22 cellular contexts compared by ENCODE assay signal in genomic region chr15:58760385-58761009, GRCh38.
DNase-seq lines count a peak whose midpoint lies in the region; ATAC-seq and TF ChIP-seq lines count a peak whose summit lies in the region.
"Had no signal": no experiment of that assay in that cellular context is flagged by ENCODE, and none has a peak within 500 bp of the region (broad histone marks: within the 10 kb centered on the region; RNA-seq: fewer than 3 reads in every experiment).

No MANE protein-coding gene starts in this region.

- H3K9ac ChIP-seq in OCI-LY1 (ENCODE audit: low read length): no peak overlapping the region
- H3K9ac ChIP-seq: parathyroid adenoma had no signal

- TF ChIP-seq CTCF in OCI-LY1 (IDR thresholded peaks at IDR 0.05; ENCODE audit: low read length): no peak; the same call in 1 of the 2 replicates

- ATAC-seq in HG03378 (IDR thresholded peaks at IDR 0.05; ENCODE audit: unreplicated experiment): no peak
- ATAC-seq in stimulated activated naive CD8-positive, alpha-beta T cell treated with anti-CD3 and anti-CD28 coated beads, Interleukin-15, Interleukin-2, amounts not matched to agents 100 U/mL and 50 U/mL, for 24 hours: no peak
- ATAC-seq: activated naive CD8-positive, alpha-beta T cell treated with anti-CD3 and anti-CD28 coated beads, Interleukin-2, amount 50 U/mL, for 24 hours; Right ventricle myocardium inferior had no signal

- DNase-seq in NCI-H1436 (lab: John Stamatoyannopoulos, UW) (peak; percentile 38), NCI-H1436 treated with DMSO at 0.1 percent for 48 hours (lab: John Stamatoyannopoulos, UW) (no peak), KBM-7 (peak; percentile 60), fibroblast of gingiva (ENCODE audit: low read depth) (peak; percentile 11), amygdala (lab: John Stamatoyannopoulos, UW) (no peak)
- no peak for DNase-seq in stimulated activated naive CD8-positive, alpha-beta T cell treated with anti-CD3 and anti-CD28 coated beads, Interleukin-15, Interleukin-2, amounts not matched to agents 100 U/mL and 50 U/mL, for 24 hours
- DNase-seq: 8988T; activated T-cell treated with anti-CD3 and anti-CD28 coated beads, Interleukin-2, amount 50 U/mL, for 4 hours; head of caudate nucleus; HFFc6; kidney glomerular epithelial cell; NCI-H526; stimulated activated CD4-positive, alpha-beta T cell treated with anti-CD3 and anti-CD28 coated beads, Interleukin-2, amount 100 ng/mL, for 24 hours; T-helper 9 cell; transverse colon had no signal

- H2AFZ ChIP-seq in OCI-LY1 (ENCODE audit: low read length): 0 out of 2 replicates have a peak overlapping the region, but pooled peaks have one; percentile 65
- H2AFZ ChIP-seq: parathyroid adenoma had no signal

- H4K20me1 ChIP-seq in OCI-LY1 (ENCODE audit: insufficient read depth, low read length): no peaks in the 10 kb centered on the region

- H3K79me2 ChIP-seq in OCI-LY1 (ENCODE audit: insufficient read depth, low read length): no peaks in the 10 kb centered on the region
- H3K79me2 ChIP-seq: parathyroid adenoma had no signal

- H3K27ac ChIP-seq in OCI-LY1 (ENCODE audit: low read depth, low read length, poor library complexity, severe bottlenecking): no peak overlapping the region
- H3K27ac ChIP-seq: parathyroid adenoma, transverse colon, VCaP had no signal

- peak overlapping the region; percentile 27 for H3K4me2 ChIP-seq in OCI-LY1 (ENCODE audit: low read length)

- H3K4me1 ChIP-seq in OCI-LY1 (ENCODE audit: insufficient read depth, low read length, severe bottlenecking): peaks cover 25% of the 10 kb centered on the region
- H3K4me1 ChIP-seq: parathyroid adenoma, transverse colon had no signal

- H3K9me3 ChIP-seq in OCI-LY1 (ENCODE audit: low read length): no peaks in the 10 kb centered on the region

- H3K27me3 ChIP-seq in OCI-LY1 (ENCODE audit: insufficient read depth, low read length): no peaks in the 10 kb centered on the region
- H3K27me3 ChIP-seq: transverse colon had no signal

- no peaks in the 10 kb centered on the region for H3K36me3 ChIP-seq in OCI-LY1 (ENCODE audit: insufficient read depth, low read length)
- H3K36me3 ChIP-seq: transverse colon had no signal

- in situ Hi-C loops in KBM-7 (cut with MboI; ENCODE audit: low pct_unique_long_range_greater_than_20kb, low sequenced_read_pairs): loop anchor here (25.0 kb wide), 1 partner anchor 523 kb away; no protein-coding TSS in a partner anchor

- no peaks in the 10 kb centered on the region for H3F3A ChIP-seq in OCI-LY1 (ENCODE audit: insufficient read depth, low read length)

- H3K9me2 ChIP-seq in OCI-LY1 (ENCODE audit: low read depth, low read length): no peaks in the 10 kb centered on the region

- no peak overlapping the region for H3K4me3 ChIP-seq in OCI-LY1 (ENCODE audit: low read depth, low read length, poor library complexity, severe bottlenecking)
- H3K4me3 ChIP-seq: lung, transverse colon had no signal

Comparison
In these comparisons a context has a peak if more than half of its experiments do, and no peak if none do; other contexts are left out.
1. DNase-seq: peak in NCI-H1436 (single experiment), KBM-7 (single experiment) and fibroblast of gingiva (single experiment); none in NCI-H1436 treated with DMSO at 0.1 percent for 48 hours (single experiment), stimulated activated naive CD8-positive, alpha-beta T cell treated with anti-CD3 and anti-CD28 coated beads, Interleukin-15, Interleukin-2, amounts not matched to agents 100 U/mL and 50 U/mL, for 24 hours (single experiment) and amygdala (0 of 56).